1 cellular context compared by ENCODE assay signal in genomic region chr6:1686117-1687098, GRCh38.
TF ChIP-seq lines count a peak whose summit lies in the region.

No MANE protein-coding gene starts in this region.

TF ChIP-seq in SK-N-SH, 30 proteins besides CTCF, POLR2A, EP300 and RAD21 (continued from another document):
- TF ChIP-seq USF2 (IDR thresholded peaks at IDR 0.05; ENCODE audit: borderline replicate concordance, low read depth, low read length) (no peak), NRF1 (IDR thresholded peaks at IDR 0.05; ENCODE audit: low read depth, low read length) (no peak), TCF12 (IDR thresholded peaks at IDR 0.05) (peak; percentile 77), RXRA (IDR thresholded peaks at IDR 0.05; ENCODE audit: borderline replicate concordance, low read depth) (0 out of 2 replicates have a peak, but pooled peaks have one; percentile 35), FOXJ3 (CRISPR knock-in tag; IDR thresholded peaks at IDR 0.05) (no peak), ZBTB33 (IDR thresholded peaks at IDR 0.05; ENCODE audit: borderline replicate concordance, low read depth) (0 out of 2 replicates have a peak, but pooled peaks have one; percentile 20), FOSL2 (IDR thresholded peaks at IDR 0.05; ENCODE audit: borderline replicate concordance, low read depth) (peak; percentile 75; the same call in 1 of the 2 replicates), JUND (IDR thresholded peaks at IDR 0.05) (peak; percentile 68), YY1 (IDR thresholded peaks at IDR 0.05; ENCODE audit: low read depth) (no peak; the same call in 1 of the 2 replicates), PBX3 (IDR thresholded peaks at IDR 0.05) (peak; percentile 69), SIN3A (IDR thresholded peaks at IDR 0.05; ENCODE audit: borderline replicate concordance, low read depth, low read length) (no peak), IRF3 (IDR thresholded peaks at IDR 0.05; ENCODE audit: low read depth, low read length) (no peak), RCOR1 (IDR thresholded peaks at IDR 0.05; ENCODE audit: low read length) (no peak), GABPA (IDR thresholded peaks at IDR 0.05; ENCODE audit: low read depth) (no peak), ELF1 (IDR thresholded peaks at IDR 0.05) (no peak), TEAD4 (IDR thresholded peaks at IDR 0.05; ENCODE audit: borderline replicate concordance, insufficient read depth) (peak; percentile 34; the same call in 1 of the 2 replicates), EZH2phosphoT487 (IDR thresholded peaks at IDR 0.05; ENCODE audit: borderline replicate concordance, low read depth) (no peak), CHD2 (IDR thresholded peaks at IDR 0.05; ENCODE audit: low read length, partially characterized antibody) (no peak), GATA2 (CRISPR knock-in tag; IDR thresholded peaks at IDR 0.05) (no peak), TAF1 (IDR thresholded peaks at IDR 0.05; ENCODE audit: borderline replicate concordance, low read depth, low read length) (no peak)
- TF ChIP-seq, protein P1, sequence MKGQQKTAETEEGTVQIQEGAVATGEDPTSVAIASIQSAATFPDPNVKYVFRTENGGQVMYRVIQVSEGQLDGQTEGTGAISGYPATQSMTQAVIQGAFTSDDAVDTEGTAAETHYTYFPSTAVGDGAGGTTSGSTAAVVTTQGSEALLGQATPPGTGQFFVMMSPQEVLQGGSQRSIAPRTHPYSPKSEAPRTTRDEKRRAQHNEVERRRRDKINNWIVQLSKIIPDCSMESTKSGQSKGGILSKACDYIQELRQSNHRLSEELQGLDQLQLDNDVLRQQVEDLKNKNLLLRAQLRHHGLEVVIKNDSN (IDR thresholded peaks at IDR 0.05; ENCODE audit: borderline replicate concordance, low read depth), result no peak
- TF ChIP-seq, protein P2, sequence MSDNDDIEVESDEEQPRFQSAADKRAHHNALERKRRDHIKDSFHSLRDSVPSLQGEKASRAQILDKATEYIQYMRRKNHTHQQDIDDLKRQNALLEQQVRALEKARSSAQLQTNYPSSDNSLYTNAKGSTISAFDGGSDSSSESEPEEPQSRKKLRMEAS (IDR thresholded peaks at IDR 0.05; ENCODE audit: low read depth), result no peak; the same call in 1 of the 2 replicates
